Comparison of ENCODE assay signal across 1 cellular context in the genomic region with DNA sequence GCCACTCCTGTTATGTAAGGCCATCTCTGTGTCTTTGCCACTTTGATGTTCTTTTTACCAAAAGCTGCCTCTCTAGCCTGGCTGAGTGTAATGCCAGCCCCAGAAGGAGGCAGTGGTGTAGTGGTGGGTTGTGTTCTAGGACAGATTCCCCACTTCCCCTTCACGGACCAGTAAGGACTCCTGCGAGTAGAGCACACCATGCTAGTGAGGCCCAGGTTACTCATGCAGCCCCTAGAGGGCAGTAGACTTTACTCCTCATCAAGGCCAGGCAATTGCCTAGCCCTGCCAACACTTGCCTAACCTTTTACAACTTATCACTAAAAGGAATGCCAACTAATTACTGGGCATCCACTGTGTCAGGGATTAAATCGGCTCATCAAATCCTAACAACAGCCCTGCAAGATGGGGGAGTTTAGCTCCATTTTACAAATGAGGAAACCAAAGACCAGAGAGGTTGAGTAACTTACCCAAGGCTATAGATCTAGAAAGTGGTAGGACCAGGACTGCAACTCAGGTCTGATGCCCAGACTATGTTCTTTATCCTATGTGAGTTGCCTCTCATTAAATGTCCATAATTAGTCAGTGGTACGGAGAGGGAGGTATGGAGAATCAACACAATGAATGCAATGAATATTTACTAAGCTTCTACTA.
TF ChIP-seq lines count a peak whose summit lies in the region.

No MANE protein-coding gene starts in this region.

TF ChIP-seq in WTC11, 78 proteins besides CTCF, POLR2A, EP300 and RAD21 (continued from another document):
- TF ChIP-seq, protein P1, sequence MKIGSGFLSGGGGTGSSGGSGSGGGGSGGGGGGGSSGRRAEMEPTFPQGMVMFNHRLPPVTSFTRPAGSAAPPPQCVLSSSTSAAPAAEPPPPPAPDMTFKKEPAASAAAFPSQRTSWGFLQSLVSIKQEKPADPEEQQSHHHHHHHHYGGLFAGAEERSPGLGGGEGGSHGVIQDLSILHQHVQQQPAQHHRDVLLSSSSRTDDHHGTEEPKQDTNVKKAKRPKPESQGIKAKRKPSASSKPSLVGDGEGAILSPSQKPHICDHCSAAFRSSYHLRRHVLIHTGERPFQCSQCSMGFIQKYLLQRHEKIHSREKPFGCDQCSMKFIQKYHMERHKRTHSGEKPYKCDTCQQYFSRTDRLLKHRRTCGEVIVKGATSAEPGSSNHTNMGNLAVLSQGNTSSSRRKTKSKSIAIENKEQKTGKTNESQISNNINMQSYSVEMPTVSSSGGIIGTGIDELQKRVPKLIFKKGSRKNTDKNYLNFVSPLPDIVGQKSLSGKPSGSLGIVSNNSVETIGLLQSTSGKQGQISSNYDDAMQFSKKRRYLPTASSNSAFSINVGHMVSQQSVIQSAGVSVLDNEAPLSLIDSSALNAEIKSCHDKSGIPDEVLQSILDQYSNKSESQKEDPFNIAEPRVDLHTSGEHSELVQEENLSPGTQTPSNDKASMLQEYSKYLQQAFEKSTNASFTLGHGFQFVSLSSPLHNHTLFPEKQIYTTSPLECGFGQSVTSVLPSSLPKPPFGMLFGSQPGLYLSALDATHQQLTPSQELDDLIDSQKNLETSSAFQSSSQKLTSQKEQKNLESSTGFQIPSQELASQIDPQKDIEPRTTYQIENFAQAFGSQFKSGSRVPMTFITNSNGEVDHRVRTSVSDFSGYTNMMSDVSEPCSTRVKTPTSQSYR (CRISPR knock-in tag; IDR thresholded peaks at IDR 0.05) = no peak
- TF ChIP-seq, protein P2, sequence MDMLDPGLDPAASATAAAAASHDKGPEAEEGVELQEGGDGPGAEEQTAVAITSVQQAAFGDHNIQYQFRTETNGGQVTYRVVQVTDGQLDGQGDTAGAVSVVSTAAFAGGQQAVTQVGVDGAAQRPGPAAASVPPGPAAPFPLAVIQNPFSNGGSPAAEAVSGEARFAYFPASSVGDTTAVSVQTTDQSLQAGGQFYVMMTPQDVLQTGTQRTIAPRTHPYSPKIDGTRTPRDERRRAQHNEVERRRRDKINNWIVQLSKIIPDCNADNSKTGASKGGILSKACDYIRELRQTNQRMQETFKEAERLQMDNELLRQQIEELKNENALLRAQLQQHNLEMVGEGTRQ (CRISPR knock-in tag; IDR thresholded peaks at IDR 0.05) = no peak
- TF ChIP-seq ZNF138 (CRISPR knock-in tag; conservative IDR thresholded peaks at IDR 0.05) = no peak
- no peak for TF ChIP-seq ZNF416 (CRISPR knock-in tag; IDR thresholded peaks at IDR 0.05)
- no peak for TF ChIP-seq CREB1 (CRISPR knock-in tag; IDR thresholded peaks at IDR 0.05)
- TF ChIP-seq, protein P3, sequence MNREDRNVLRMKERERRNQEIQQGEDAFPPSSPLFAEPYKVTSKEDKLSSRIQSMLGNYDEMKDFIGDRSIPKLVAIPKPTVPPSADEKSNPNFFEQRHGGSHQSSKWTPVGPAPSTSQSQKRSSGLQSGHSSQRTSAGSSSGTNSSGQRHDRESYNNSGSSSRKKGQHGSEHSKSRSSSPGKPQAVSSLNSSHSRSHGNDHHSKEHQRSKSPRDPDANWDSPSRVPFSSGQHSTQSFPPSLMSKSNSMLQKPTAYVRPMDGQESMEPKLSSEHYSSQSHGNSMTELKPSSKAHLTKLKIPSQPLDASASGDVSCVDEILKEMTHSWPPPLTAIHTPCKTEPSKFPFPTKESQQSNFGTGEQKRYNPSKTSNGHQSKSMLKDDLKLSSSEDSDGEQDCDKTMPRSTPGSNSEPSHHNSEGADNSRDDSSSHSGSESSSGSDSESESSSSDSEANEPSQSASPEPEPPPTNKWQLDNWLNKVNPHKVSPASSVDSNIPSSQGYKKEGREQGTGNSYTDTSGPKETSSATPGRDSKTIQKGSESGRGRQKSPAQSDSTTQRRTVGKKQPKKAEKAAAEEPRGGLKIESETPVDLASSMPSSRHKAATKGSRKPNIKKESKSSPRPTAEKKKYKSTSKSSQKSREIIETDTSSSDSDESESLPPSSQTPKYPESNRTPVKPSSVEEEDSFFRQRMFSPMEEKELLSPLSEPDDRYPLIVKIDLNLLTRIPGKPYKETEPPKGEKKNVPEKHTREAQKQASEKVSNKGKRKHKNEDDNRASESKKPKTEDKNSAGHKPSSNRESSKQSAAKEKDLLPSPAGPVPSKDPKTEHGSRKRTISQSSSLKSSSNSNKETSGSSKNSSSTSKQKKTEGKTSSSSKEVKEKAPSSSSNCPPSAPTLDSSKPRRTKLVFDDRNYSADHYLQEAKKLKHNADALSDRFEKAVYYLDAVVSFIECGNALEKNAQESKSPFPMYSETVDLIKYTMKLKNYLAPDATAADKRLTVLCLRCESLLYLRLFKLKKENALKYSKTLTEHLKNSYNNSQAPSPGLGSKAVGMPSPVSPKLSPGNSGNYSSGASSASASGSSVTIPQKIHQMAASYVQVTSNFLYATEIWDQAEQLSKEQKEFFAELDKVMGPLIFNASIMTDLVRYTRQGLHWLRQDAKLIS (CRISPR knock-in tag; IDR thresholded peaks at IDR 0.05; ENCODE audit: borderline replicate concordance) = no peak
- TF ChIP-seq, protein P4, sequence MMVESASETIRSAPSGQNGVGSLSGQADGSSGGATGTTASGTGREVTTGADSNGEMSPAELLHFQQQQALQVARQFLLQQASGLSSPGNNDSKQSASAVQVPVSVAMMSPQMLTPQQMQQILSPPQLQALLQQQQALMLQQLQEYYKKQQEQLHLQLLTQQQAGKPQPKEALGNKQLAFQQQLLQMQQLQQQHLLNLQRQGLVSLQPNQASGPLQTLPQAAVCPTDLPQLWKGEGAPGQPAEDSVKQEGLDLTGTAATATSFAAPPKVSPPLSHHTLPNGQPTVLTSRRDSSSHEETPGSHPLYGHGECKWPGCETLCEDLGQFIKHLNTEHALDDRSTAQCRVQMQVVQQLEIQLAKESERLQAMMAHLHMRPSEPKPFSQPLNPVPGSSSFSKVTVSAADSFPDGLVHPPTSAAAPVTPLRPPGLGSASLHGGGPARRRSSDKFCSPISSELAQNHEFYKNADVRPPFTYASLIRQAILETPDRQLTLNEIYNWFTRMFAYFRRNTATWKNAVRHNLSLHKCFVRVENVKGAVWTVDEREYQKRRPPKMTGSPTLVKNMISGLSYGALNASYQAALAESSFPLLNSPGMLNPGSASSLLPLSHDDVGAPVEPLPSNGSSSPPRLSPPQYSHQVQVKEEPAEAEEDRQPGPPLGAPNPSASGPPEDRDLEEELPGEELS (CRISPR knock-in tag; IDR thresholded peaks at IDR 0.05) = no peak
- no peak for TF ChIP-seq KAT7 (CRISPR knock-in tag; IDR thresholded peaks at IDR 0.05; ENCODE audit: borderline replicate concordance)
TF ChIP-seq in WTC11: peak in this region for 0.
